In genomic region chr12:65742481-65742971, GRCh38 we compare ENCODE assay signal across 8 cellular contexts.
A peak's percentile ranks its signal among the peaks of the same experiment; 100 is the strongest.
DNase-seq lines count a peak whose midpoint lies in the region; ATAC-seq and TF ChIP-seq lines count a peak whose summit lies in the region.

No MANE protein-coding gene starts in this region.

- no peak; a peak in 1 of 4 replicates for TF ChIP-seq EP300 in SK-N-SH (IDR thresholded peaks at IDR 0.05; ENCODE audit: borderline replicate concordance in 1 of 2, low read depth in 1 of 2, low read length in 1 of 2)

- no peak overlapping the region for H3K27ac ChIP-seq in CD4-positive, alpha-beta T cell (ENCODE audit: low read depth, low read length)
- H3K27ac ChIP-seq in SK-N-SH (ENCODE audit: low read depth in 2 of 2, low read length in 1 of 2) = peak overlapping the region; percentile 72 to 92; a peak in 3 of 4 replicates
- peak overlapping the region; percentile 87 for H3K27ac ChIP-seq in osteoblast (ENCODE audit: low read depth, low read length)

- TF ChIP-seq CTCF in CD4-positive, alpha-beta T cell (IDR thresholded peaks at IDR 0.05) = no peak
- TF ChIP-seq CTCF in SK-N-SH (IDR thresholded peaks at IDR 0.05) (no peak), osteoblast (IDR thresholded peaks at IDR 0.05; ENCODE audit: extremely low read depth, low read depth, low read length) (no peak)

- H3K9ac ChIP-seq in SK-N-SH = peak overlapping the region; percentile 93

- no peak for DNase-seq in CD4-positive, alpha-beta T cell
- DNase-seq in SK-N-SH (no peak), fibroblast of peridontal ligament (ENCODE audit: extremely low read depth) (peak; percentile 57), osteoblast (ENCODE audit: insufficient read length, low spot score, missing footprints) (peak; percentile 97), cerebellum (ENCODE audit: low spot score) (no peak), H4 (ENCODE audit: low spot score) (no peak)

- TF ChIP-seq RAD21 in SK-N-SH (IDR thresholded peaks at IDR 0.05; ENCODE audit: low read length) = no peak

- H3K27ac Mint-ChIP-seq in CD4-positive, alpha-beta T cell = no peak overlapping the region

- H3K79me2 ChIP-seq in SK-N-SH (ENCODE audit: insufficient read depth) = 0 out of 2 replicates have a peak, but pooled peaks cover 5% of the 10 kb centered on the region
- H3K79me2 ChIP-seq in osteoblast (ENCODE audit: insufficient read depth, low read length) = no peaks in the 10 kb centered on the region

- WGBS in SK-N-SH (ENCODE audit: low lambda C conversion rate) = 33% methylated on average over 12 of the region's 36 CpGs

- no peaks in the 10 kb centered on the region for H3K9me2 ChIP-seq in SK-N-SH

- H3K27me3 ChIP-seq in CD4-positive, alpha-beta T cell (ENCODE audit: control insufficient read depth, insufficient read depth, low read length) = peaks cover 4% of the 10 kb centered on the region
- no peaks in the 10 kb centered on the region for H3K27me3 ChIP-seq in SK-N-SH (ENCODE audit: insufficient read depth)
- no peaks in the 10 kb centered on the region for H3K27me3 ChIP-seq in osteoblast (ENCODE audit: insufficient read depth, low read length)

- peaks cover 29% of the 10 kb centered on the region for H3F3A ChIP-seq in SK-N-SH (replicated peaks; ENCODE audit: insufficient read depth)

- H3K4me1 Mint-ChIP-seq in CD4-positive, alpha-beta T cell (ENCODE audit: low read depth) = peaks cover 14% of the 10 kb centered on the region

- H3K4me1 ChIP-seq in SK-N-SH (ENCODE audit: control insufficient read depth in 1 of 2, insufficient read depth in 2 of 2, low read depth in 1 of 2, low read length in 1 of 2) (0 out of 4 replicates have a peak, but pooled peaks cover 0 to 3% of the 10 kb centered on the region in 2 experiments), osteoblast (ENCODE audit: insufficient read depth, low read length) (peaks cover 13% of the 10 kb centered on the region)

- H4K20me1 ChIP-seq in SK-N-SH (ENCODE audit: insufficient read depth) (no peaks in the 10 kb centered on the region), osteoblast (ENCODE audit: insufficient read depth, low read length) (no peaks in the 10 kb centered on the region)

- no peak for ATAC-seq in CD4-positive, alpha-beta T cell (ENCODE audit: poor library complexity)
- no peak for ATAC-seq in GM21576 (IDR thresholded peaks at IDR 0.05; ENCODE audit: unreplicated experiment)
- ATAC-seq in GM21390 (IDR thresholded peaks at IDR 0.05; ENCODE audit: unreplicated experiment) = no peak

- peak overlapping the region; percentile 64; the same call in 1 of the 2 replicates for H2AFZ ChIP-seq in SK-N-SH (ENCODE audit: low read depth)
- H2AFZ ChIP-seq in osteoblast (ENCODE audit: low read length) = peak overlapping the region; percentile 91

- intact Hi-C loops in CD4-positive, alpha-beta T cell (cut with DNase I, micrococcal nuclease) = no loop called here

- H3K4me3 Mint-ChIP-seq in CD4-positive, alpha-beta T cell = peak overlapping the region; percentile 78

- POLR2A ChIA-PET in CD4-positive, alpha-beta T cell (lab: Charles Lee) = no interaction called here
- POLR2A ChIA-PET in SK-N-SH (lab: Yijun Ruan, JAX) = no interaction called here

- peaks cover 40% of the 10 kb centered on the region for H3K27me3 Mint-ChIP-seq in CD4-positive, alpha-beta T cell

- no peaks in the 10 kb centered on the region for H3K36me3 Mint-ChIP-seq in CD4-positive, alpha-beta T cell (ENCODE audit: low read depth)

- H3K4me3 ChIP-seq in SK-N-SH (ENCODE audit: low read depth in 2 of 2, low read length in 1 of 2) = peak overlapping the region; percentile 63 to 78
- H3K4me3 ChIP-seq in osteoblast (ENCODE audit: insufficient read depth, low read length) = peak overlapping the region; percentile 91

- no peaks in the 10 kb centered on the region for H3K9me3 Mint-ChIP-seq in CD4-positive, alpha-beta T cell

- H3K4me2 ChIP-seq in SK-N-SH (peak overlapping the region; percentile 95; the same call in 1 of the 2 replicates), osteoblast (ENCODE audit: insufficient read depth, low read length) (peak overlapping the region; percentile 96)

- H3K36me3 ChIP-seq in SK-N-SH (replicated peaks in 1 of 2; ENCODE audit: control insufficient read depth in 1 of 2, insufficient read depth in 2 of 2, low read length in 1 of 2) (no peaks in the 10 kb centered on the region), osteoblast (ENCODE audit: insufficient read depth, low read length) (no peaks in the 10 kb centered on the region)

- CTCF ChIA-PET in CD4-positive, alpha-beta T cell (lab: Charles Lee) = no interaction called here
- CTCF ChIA-PET in SK-N-SH (lab: Yijun Ruan, JAX) = no interaction called here

- no peaks in the 10 kb centered on the region for H3K9me3 ChIP-seq in CD4-positive, alpha-beta T cell (ENCODE audit: control insufficient read depth, low read length)
- H3K9me3 ChIP-seq in SK-N-SH (no peaks in the 10 kb centered on the region), osteoblast (ENCODE audit: low read depth, low read length) (no peaks in the 10 kb centered on the region)

TF ChIP-seq in SK-N-SH, 30 proteins besides CTCF, POLR2A, EP300 and RAD21:
- TF ChIP-seq MAX (IDR thresholded peaks at IDR 0.05; ENCODE audit: low read depth) (0 out of 2 replicates have a peak, but pooled peaks have one; percentile 34), REST (IDR thresholded peaks at IDR 0.05; ENCODE audit: low read depth, low read length) (no peak), ZBTB33 (IDR thresholded peaks at IDR 0.05; ENCODE audit: borderline replicate concordance, low read depth) (no peak), NRF1 (IDR thresholded peaks at IDR 0.05; ENCODE audit: low read depth, low read length) (no peak)

Comparison
In these comparisons a context has a peak if more than half of its experiments do, and no peak if none do; other contexts are left out.
1. DNase-seq: peak in fibroblast of peridontal ligament (single experiment) and osteoblast (single experiment); none in CD4-positive, alpha-beta T cell (0 of 10), SK-N-SH (single experiment), cerebellum (single experiment) and H4 (single experiment).